ENCODE assay signal across 10 cellular contexts in genomic region chr11:2945757-2946287, GRCh38. TPM values are rescaled to one million over a fixed set of nuclear protein-coding genes. Genes with fewer than 3 reads are reported as not detected.
DNase-seq lines count a peak whose midpoint lies in the region; ATAC-seq and TF ChIP-seq lines count a peak whose summit lies in the region.
"Had no signal": no experiment of that assay in that cellular context is flagged by ENCODE, and none has a peak within 500 bp of the region (broad histone marks: within the 10 kb centered on the region; RNA-seq: fewer than 3 reads in every experiment).

No MANE protein-coding gene starts in this region.

- intact Hi-C loops in Right ventricle myocardium inferior (cut with DNase I) (no loop called here), Right ventricle myocardium superior (cut with DNase I) (no loop called here), upper lobe of right lung (cut with DNase I) (no loop called here)

- H3K9me3 Mint-ChIP-seq in activated naive CD8-positive, alpha-beta T cell treated with anti-CD3 and anti-CD28 coated beads, Interleukin-2, amount 50 U/mL, for 24 hours, result no peaks in the 10 kb centered on the region
- no peaks in the 10 kb centered on the region for H3K9me3 Mint-ChIP-seq in naive B cell

- H3K27ac ChIP-seq in upper lobe of right lung, result peak overlapping the region; percentile 44

- no peak for TF ChIP-seq CTCF in upper lobe of right lung (IDR thresholded peaks at IDR 0.05)

- peaks cover 47% of the 10 kb centered on the region for H3K36me3 ChIP-seq in upper lobe of right lung

- DNase-seq in Right ventricle myocardium inferior (ENCODE audit: missing footprints) (no peak), Right ventricle myocardium superior (no peak), naive B cell (no peak), upper lobe of right lung (no peak), glomerular visceral epithelial cell (ENCODE audit: extremely low spot score) (no peak), middle frontal gyrus (ENCODE audit: extremely low spot score, low spot score) (no peak)
- DNase-seq in activated naive CD8-positive, alpha-beta T cell treated with anti-CD3 and anti-CD28 coated beads, Interleukin-2, amount 50 U/mL, for 24 hours, result no peak
- DNase-seq in stimulated activated CD4-positive, alpha-beta T cell treated with anti-CD3 and anti-CD28 coated beads, Interleukin-2, amount 100 ng/mL, for 24 hours, result no peak
- DNase-seq: activated CD4-positive, CD25-positive, alpha-beta regulatory T cell; NCI-H146 had no signal

- H3K9me3 ChIP-seq in upper lobe of right lung, result no peaks in the 10 kb centered on the region

- peaks cover 53% of the 10 kb centered on the region for H3K36me3 Mint-ChIP-seq in activated naive CD8-positive, alpha-beta T cell treated with anti-CD3 and anti-CD28 coated beads, Interleukin-2, amount 50 U/mL, for 24 hours (ENCODE audit: low read depth)
- peaks cover 4 to 18% of the 10 kb centered on the region in 2 donors for H3K36me3 Mint-ChIP-seq in naive B cell

- H3K4me1 ChIP-seq in upper lobe of right lung, result peaks cover 23% of the 10 kb centered on the region

- H3K4me1 Mint-ChIP-seq in activated naive CD8-positive, alpha-beta T cell treated with anti-CD3 and anti-CD28 coated beads, Interleukin-2, amount 50 U/mL, for 24 hours, result peaks cover 52% of the 10 kb centered on the region
- H3K4me1 Mint-ChIP-seq in naive B cell, result peaks cover 9 to 19% (median 16%) of the 10 kb centered on the region in 3 donors

- H3K4me3 ChIP-seq in upper lobe of right lung, result no peak overlapping the region

- H3K4me3 Mint-ChIP-seq in activated naive CD8-positive, alpha-beta T cell treated with anti-CD3 and anti-CD28 coated beads, Interleukin-2, amount 50 U/mL, for 24 hours, result no peak overlapping the region
- H3K4me3 Mint-ChIP-seq in naive B cell, result peak overlapping the region in 2 of 8 donors; percentile 22 to 45

- no peaks in the 10 kb centered on the region for H3K27me3 Mint-ChIP-seq in activated naive CD8-positive, alpha-beta T cell treated with anti-CD3 and anti-CD28 coated beads, Interleukin-2, amount 50 U/mL, for 24 hours
- no peaks in the 10 kb centered on the region for H3K27me3 Mint-ChIP-seq in naive B cell

- H3K27me3 ChIP-seq in upper lobe of right lung, result no peaks in the 10 kb centered on the region

- ATAC-seq in Right ventricle myocardium inferior, result peak; percentile 14
- ATAC-seq in Right ventricle myocardium superior (ENCODE audit: poor library complexity), result no peak
- no peak for ATAC-seq in activated naive CD8-positive, alpha-beta T cell treated with anti-CD3 and anti-CD28 coated beads, Interleukin-2, amount 50 U/mL, for 24 hours
- no peak for ATAC-seq in naive B cell (ENCODE audit: low read depth in 2 of 2)
- no peak for ATAC-seq in upper lobe of right lung

- peak overlapping the region; percentile 66 for H3K27ac Mint-ChIP-seq in activated naive CD8-positive, alpha-beta T cell treated with anti-CD3 and anti-CD28 coated beads, Interleukin-2, amount 50 U/mL, for 24 hours
- H3K27ac Mint-ChIP-seq in naive B cell, result peak overlapping the region in 5 of 6 donors; percentile 45 to 82 (median 70)

RNA-seq across cellular contexts. Expression of gene PHLDA2, which starts 16.6 kb away (rescaled TPM):
- total RNA-seq in Right ventricle myocardium inferior, result 0.65 TPM
- 1.1 TPM for total RNA-seq in Right ventricle myocardium superior
- polyA plus RNA-seq in naive B cell (ENCODE audit: low read depth in 6 of 6), result not detected
- 15.5 TPM for total RNA-seq in upper lobe of right lung

RNA-seq across cellular contexts. Expression of gene NAP1L4, which starts 46.3 kb away (rescaled TPM):
- total RNA-seq in Right ventricle myocardium inferior, result 168 TPM
- total RNA-seq in Right ventricle myocardium superior, result 154 TPM
- polyA plus RNA-seq in naive B cell (ENCODE audit: low read depth in 6 of 6), result 10 to 100 TPM; 57.8 to 78.2 (median 65.1) TPM
- 92.7 TPM for total RNA-seq in upper lobe of right lung
